Comparison of ENCODE assay signal across 25 cellular contexts in genomic region chr14:36367985-36368774, GRCh38.
"Had no signal": no experiment of that assay in that cellular context is flagged by ENCODE, and none has a peak within 500 bp of the region (broad histone marks: within the 10 kb centered on the region; RNA-seq: fewer than 3 reads in every experiment).

No MANE protein-coding gene starts in this region.

- H3K4me1 ChIP-seq: body of pancreas, heart right ventricle, left lung, testis had no signal

- H3K9me3 ChIP-seq: body of pancreas, heart right ventricle, left lung, testis had no signal

- H3K4me1 Mint-ChIP-seq: activated naive CD8-positive, alpha-beta T cell treated with anti-CD3 and anti-CD28 coated beads, Interleukin-2, amount 50 U/mL, for 24 hours; mesothelial cell of epicardium; natural killer cell; stimulated activated naive B cell treated with anti-CD40 and anti-IgM and Interleukin-4, amounts not matched to agents 10 μg/mL and 1 μg/mL and 100 μg/mL, for 72 hours; T-helper 17 cell had no signal

- H3K4me3 Mint-ChIP-seq: activated naive CD8-positive, alpha-beta T cell treated with anti-CD3 and anti-CD28 coated beads, Interleukin-2, amount 50 U/mL, for 24 hours; mesothelial cell of epicardium; natural killer cell; stimulated activated naive B cell treated with anti-CD40 and anti-IgM and Interleukin-4, amounts not matched to agents 10 μg/mL and 1 μg/mL and 100 μg/mL, for 72 hours; T-helper 17 cell; type B pancreatic cell had no signal

- H3K36me3 Mint-ChIP-seq: mesothelial cell of epicardium; natural killer cell; stimulated activated naive B cell treated with anti-CD40 and anti-IgM and Interleukin-4, amounts not matched to agents 10 μg/mL and 1 μg/mL and 100 μg/mL, for 72 hours; type B pancreatic cell had no signal

- H3K27ac ChIP-seq: body of pancreas, cardiac muscle cell, heart right ventricle, left lung, testis had no signal

- DNase-seq: activated CD4-positive, alpha-beta T cell treated with anti-CD3 and anti-CD28 coated beads for 4 hours; activated CD4-positive, alpha-beta T cell treated with anti-CD3 and anti-CD28 coated beads, Interleukin-2, amount 50 U/mL, for 48 hours; activated CD4-positive, CD25-positive, alpha-beta regulatory T cell; activated effector memory CD4-positive, alpha-beta T cell treated with anti-CD3 and anti-CD28 coated beads, Interleukin-2, amount 50 U/mL, for 16 hours; activated naive CD4-positive, alpha-beta T cell treated with anti-CD3 and anti-CD28 coated beads, Interleukin-2, amount 50 U/mL, for 16 hours; activated naive CD8-positive, alpha-beta T cell treated with anti-CD3 and anti-CD28 coated beads, Interleukin-2, amount 50 U/mL, for 24 hours; activated T-cell treated with anti-CD3 and anti-CD28 coated beads for 4 hours; body of pancreas; cortex of kidney; effector CD8-positive, alpha-beta T cell; erythroblast; foreskin fibroblast; heart right ventricle; kidney; left lung; natural killer cell; stimulated activated CD4-positive, alpha-beta T cell treated with anti-CD3 and anti-CD28 coated beads, Interleukin-2, amount 100 ng/mL, for 48 hours; stimulated activated CD8-positive, alpha-beta memory T cell treated with anti-CD3 and anti-CD28 coated beads, Interleukin-4, amount 100 ng/mL, for 48 hours; stimulated activated naive B cell treated with anti-CD40 and anti-IgM and Interleukin-4, amounts not matched to agents 10 μg/mL and 1 μg/mL and 100 μg/mL, for 72 hours; T-helper 17 cell; testis had no signal

- H3K27me3 Mint-ChIP-seq: activated naive CD8-positive, alpha-beta T cell treated with anti-CD3 and anti-CD28 coated beads, Interleukin-2, amount 50 U/mL, for 24 hours had no signal

- H3K9me3 Mint-ChIP-seq: activated naive CD8-positive, alpha-beta T cell treated with anti-CD3 and anti-CD28 coated beads, Interleukin-2, amount 50 U/mL, for 24 hours; mesothelial cell of epicardium; stimulated activated naive B cell treated with anti-CD40 and anti-IgM and Interleukin-4, amounts not matched to agents 10 μg/mL and 1 μg/mL and 100 μg/mL, for 72 hours; type B pancreatic cell had no signal

- ATAC-seq: activated naive CD8-positive, alpha-beta T cell treated with anti-CD3 and anti-CD28 coated beads, Interleukin-2, amount 50 U/mL, for 24 hours; body of pancreas; heart right ventricle; left lung; natural killer cell; stimulated activated naive B cell treated with anti-CD40 and anti-IgM and Interleukin-4, amounts not matched to agents 10 μg/mL and 1 μg/mL and 100 μg/mL, for 72 hours; T-helper 17 cell had no signal

- H3K36me3 ChIP-seq: cardiac muscle cell, heart right ventricle, left lung had no signal

- H3K4me3 ChIP-seq: body of pancreas, cardiac muscle cell, heart right ventricle, left lung, lung, testis had no signal

- H3K27me3 ChIP-seq: body of pancreas, left lung, testis had no signal

- H3K27ac Mint-ChIP-seq: activated naive CD8-positive, alpha-beta T cell treated with anti-CD3 and anti-CD28 coated beads, Interleukin-2, amount 50 U/mL, for 24 hours; mesothelial cell of epicardium; natural killer cell; stimulated activated naive B cell treated with anti-CD40 and anti-IgM and Interleukin-4, amounts not matched to agents 10 μg/mL and 1 μg/mL and 100 μg/mL, for 72 hours; T-helper 17 cell; type B pancreatic cell had no signal
